27 cellular contexts compared by ENCODE assay signal in genomic region chr1:232029297-232029696, GRCh38.
A peak's percentile ranks its signal among the peaks of the same experiment; 100 is the strongest.
DNase-seq lines count a peak whose midpoint lies in the region; ATAC-seq and TF ChIP-seq lines count a peak whose summit lies in the region.
"Had no signal": no experiment of that assay in that cellular context is flagged by ENCODE, and none has a peak within 500 bp of the region (broad histone marks: within the 10 kb centered on the region; RNA-seq: fewer than 3 reads in every experiment).

No MANE protein-coding gene starts in this region.

- no peak overlapping the region for H3K27ac ChIP-seq in left ventricle myocardium inferior (replicated peaks)
- peak overlapping the region in 3 of 4 donors; percentile 22 to 56 (median 52) for H3K27ac ChIP-seq in tibial nerve
- H3K27ac ChIP-seq: breast epithelium, colonic mucosa, epithelial cell of prostate, left lung, vagina, WERI-Rb-1 had no signal

- ATAC-seq in Right ventricle myocardium inferior (peak; percentile 80), left cardiac atrium (peak; percentile 31 to 61), GM21447 (IDR thresholded peaks at IDR 0.05; ENCODE audit: unreplicated experiment) (no peak)
- ATAC-seq: activated CD8-positive, alpha-beta T cell treated with anti-CD3 and anti-CD28 coated beads, Interleukin-2, amount 10 ng/mL, durations not matched to agents 7 days and 5 days; activated T-helper 17 cell treated with anti-CD3 and anti-CD28 coated beads, Interleukin-2, amount 50 U/mL, for 72 hours; left lung; sciatic nerve had no signal

- TF ChIP-seq EP300 in tibial nerve (IDR thresholded peaks at IDR 0.05) = no peak

- no peak for TF ChIP-seq CTCF in left ventricle myocardium inferior (IDR thresholded peaks at IDR 0.05; ENCODE audit: borderline replicate concordance)
- no peak for TF ChIP-seq CTCF in tibial nerve (IDR thresholded peaks at IDR 0.05)

- intact Hi-C loops in Right ventricle myocardium inferior (cut with DNase I) = no loop called here
- intact Hi-C loops in left ventricle myocardium inferior (cut with micrococcal nuclease) = no loop called here
- intact Hi-C loops in left cardiac atrium (cut with DNase I) = no loop called here

- TF ChIP-seq POLR2A in tibial nerve (IDR thresholded peaks at IDR 0.05) = no peak

- H3K36me3 ChIP-seq in left ventricle myocardium inferior = peaks cover 14% of the 10 kb centered on the region
- H3K36me3 ChIP-seq in tibial nerve = peaks cover 0 to 21% (median 0%) of the 10 kb centered on the region in 3 donors
- H3K36me3 ChIP-seq: breast epithelium, colonic mucosa, vagina, WERI-Rb-1 had no signal

- no peak for DNase-seq in Right ventricle myocardium inferior (ENCODE audit: missing footprints)
- no peak for DNase-seq in left ventricle myocardium inferior
- DNase-seq in NCI-H774 (lab: John Stamatoyannopoulos, UW) = peak; percentile 37
- no peak for DNase-seq in left cardiac atrium
- DNase-seq in tibial nerve (ENCODE audit: low spot score in 2 of 2) = no peak
- no peak for DNase-seq in RPMI8226
- no peak for DNase-seq in SHP77 (lab: John Stamatoyannopoulos, UW)
- DNase-seq: activated CD4-positive, alpha-beta T cell treated with anti-CD3 and anti-CD28 coated beads for 4 hours; activated CD8-positive, alpha-beta T cell treated with anti-CD3 and anti-CD28 coated beads, Interleukin-2, amount 10 ng/mL, durations not matched to agents 7 days and 5 days; activated naive CD4-positive, alpha-beta T cell treated with anti-CD3 and anti-CD28 coated beads, Interleukin-2, amount 50 U/mL, for 16 hours; CD4-positive, alpha-beta memory T cell; colonic mucosa; effector CD4-positive, alpha-beta T cell; EL; left lung; NCI-H1105; NCI-H2029; NCI-H446; posterior cingulate gyrus; stimulated activated CD8-positive, alpha-beta memory T cell treated with anti-CD3 and anti-CD28 coated beads, Interleukin-4, amount 100 ng/mL, for 48 hours; WERI-Rb-1 had no signal

- H3K27me3 ChIP-seq in left ventricle myocardium inferior (ENCODE audit: low read depth) (no peaks in the 10 kb centered on the region), tibial nerve (no peaks in the 10 kb centered on the region)
- H3K27me3 ChIP-seq: breast epithelium, colonic mucosa, left lung, vagina had no signal

- H3K9me3 ChIP-seq in left ventricle myocardium inferior (replicated peaks) = no peaks in the 10 kb centered on the region
- no peaks in the 10 kb centered on the region for H3K9me3 ChIP-seq in tibial nerve
- H3K9me3 ChIP-seq: breast epithelium, colonic mucosa, left lung, vagina had no signal

- WGBS in tibial nerve, 2 donors = 41 to 67% methylated on average over 3 of the region's 3 CpGs

- peaks cover 9% of the 10 kb centered on the region for H3K4me1 ChIP-seq in left ventricle myocardium inferior
- H3K4me1 ChIP-seq in tibial nerve = no peaks in the 10 kb centered on the region
- H3K4me1 ChIP-seq: breast epithelium, colonic mucosa, left lung, vagina had no signal

- H3K4me3 ChIP-seq in left ventricle myocardium inferior = no peak overlapping the region
- H3K4me3 ChIP-seq in tibial nerve = no peak overlapping the region
- H3K4me3 ChIP-seq: breast epithelium, colonic mucosa, left lung, vagina had no signal
